ENCODE assay signal across 8 cellular contexts in genomic region chr3:119098620-119099222, GRCh38. TPM values are rescaled to one million over a fixed set of nuclear protein-coding genes. Genes with fewer than 3 reads are reported as not detected.
DNase-seq lines count a peak whose midpoint lies in the region; ATAC-seq, FAIRE-seq and TF ChIP-seq lines count a peak whose summit lies in the region.

No MANE protein-coding gene starts in this region.

- WGBS in small intestine, 3 donors = 28 to 33% (median 31%) methylated on average over 3 of the region's 3 CpGs

- DNase-seq in NCI-H524 (lab: John Stamatoyannopoulos, UW) (peak; percentile 11 to 66), NCI-H524 treated with DMSO at 0.1 percent for 48 hours (lab: John Stamatoyannopoulos, UW) (no peak), HTR-8/SVneo (ENCODE audit: insufficient read length, low spot score) (peak; percentile 31), SKM-1 treated with dmso at 0.1 percent for 144 hours (lab: John Stamatoyannopoulos, UW; ENCODE audit: unreplicated experiment) (peak; percentile 11), foreskin fibroblast (peak; percentile 10 to 63), small intestine (peak; percentile 31), HK-2 (ENCODE audit: unreplicated experiment) (no peak)

- H3K27me3 ChIP-seq in small intestine (ENCODE audit: control insufficient read depth in 2 of 2, insufficient read depth in 2 of 2, low read length in 2 of 2) = no peaks in the 10 kb centered on the region

- TF ChIP-seq CTCF in foreskin fibroblast (IDR thresholded peaks at IDR 0.05; ENCODE audit: low read depth, low read length) = peak; percentile 68

- no peaks in the 10 kb centered on the region for H3K4me1 ChIP-seq in small intestine (ENCODE audit: control insufficient read depth in 2 of 2, insufficient read depth in 1 of 2, low read depth in 1 of 2, low read length in 1 of 2)

- no peaks in the 10 kb centered on the region for H3K36me3 ChIP-seq in small intestine (ENCODE audit: control insufficient read depth in 2 of 2, insufficient read depth in 2 of 2, low read length in 2 of 2)

- FAIRE-seq in HTR-8/SVneo (lab: Jason Lieb, UNC) (no peak), small intestine (lab: Jason Lieb, UNC) (no peak)

- ATAC-seq in GM19023 (IDR thresholded peaks at IDR 0.05; ENCODE audit: unreplicated experiment) = no peak

- H3K27ac ChIP-seq in small intestine (ENCODE audit: low read depth in 1 of 2, low read length in 1 of 2) = no peak overlapping the region

- H3K4me3 ChIP-seq in foreskin fibroblast (ENCODE audit: low read depth in 1 of 2, low read length in 2 of 2) = no peak overlapping the region
- H3K4me3 ChIP-seq in small intestine (ENCODE audit: low read depth in 1 of 2, low read length in 2 of 2) = no peak overlapping the region

- H3K9me3 ChIP-seq in small intestine (ENCODE audit: control insufficient read depth, low read depth) = no peaks in the 10 kb centered on the region

RNA-seq across cellular contexts. Expression of gene TEX55, which starts 47.2 kb away (rescaled TPM):
- not detected for polyA plus RNA-seq in small intestine

Comparison
In these comparisons a context has a peak if more than half of its experiments do, and no peak if none do; other contexts are left out.
1. DNase-seq: peak in NCI-H524 (2 of 2), HTR-8/SVneo (single experiment), SKM-1 treated with dmso at 0.1 percent for 144 hours (single experiment), foreskin fibroblast (2 of 2) and small intestine (single experiment); none in NCI-H524 treated with DMSO at 0.1 percent for 48 hours (single experiment) and HK-2 (single experiment).